ENCODE assay signal across 8 cellular contexts in the genomic region with DNA sequence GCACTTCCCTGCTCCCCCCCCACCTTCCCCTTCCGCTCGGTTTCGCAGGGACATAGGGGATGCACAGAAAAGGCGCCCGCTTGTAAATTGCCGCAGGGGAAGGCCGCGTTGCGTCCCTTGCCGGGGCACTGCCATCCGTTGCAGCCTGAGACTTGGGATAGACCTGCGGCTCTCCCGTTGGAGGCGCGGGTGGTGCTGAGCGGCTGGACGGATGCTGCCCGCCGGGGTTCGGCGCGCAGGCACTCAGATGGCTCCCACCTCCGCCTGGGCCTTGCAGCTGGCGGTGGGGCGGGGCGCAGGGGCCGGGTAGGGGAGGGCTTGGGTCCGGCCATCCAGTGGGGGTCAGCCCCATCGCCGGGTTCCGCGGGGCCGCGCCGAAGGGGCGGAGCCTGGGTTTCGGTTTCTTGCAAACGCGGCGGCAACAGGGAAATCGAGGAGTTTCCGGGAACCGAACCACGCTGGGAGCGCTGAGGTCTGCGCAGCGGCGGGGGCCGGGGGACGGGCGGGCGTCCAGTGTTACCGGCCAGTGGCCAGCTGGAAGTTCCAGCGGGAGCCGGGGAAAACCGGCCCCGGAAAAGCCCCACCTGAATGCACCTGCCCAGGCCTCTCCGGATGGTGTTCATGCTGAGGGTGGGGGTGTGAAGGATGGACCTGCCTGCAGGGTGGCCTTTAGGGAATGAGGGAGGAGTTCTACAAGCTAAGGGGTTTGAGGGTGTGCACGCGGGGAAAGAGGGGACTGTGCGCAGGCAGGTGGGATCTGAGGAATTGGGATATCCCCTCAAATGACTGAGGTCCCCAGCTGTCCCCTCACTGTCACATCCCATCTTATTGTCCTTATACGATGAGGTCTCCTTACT. TPM values are rescaled to one million over a fixed set of nuclear protein-coding genes. Genes with fewer than 3 reads are reported as not detected.
A peak's percentile ranks its signal among the peaks of the same experiment; 100 is the strongest.
DNase-seq lines count a peak whose midpoint lies in the region; ATAC-seq and TF ChIP-seq lines count a peak whose summit lies in the region.

No MANE protein-coding gene starts in this region.

- peak overlapping the region; percentile 48 for H3K9ac ChIP-seq in endodermal cell (ENCODE audit: extremely low read depth, low read length, poor library complexity, severe bottlenecking)

- H3K27me3 ChIP-seq in endodermal cell (ENCODE audit: control insufficient read depth, insufficient read depth, low read length, poor library complexity, severe bottlenecking): peaks cover 8% of the 10 kb centered on the region

- H3K4me3 Mint-ChIP-seq in activated CD8-positive, alpha-beta T cell treated with anti-CD3 and anti-CD28 coated beads for 36 hours: peak overlapping the region; percentile 90
- peak overlapping the region; percentile 78 for H3K4me3 Mint-ChIP-seq in endodermal cell
- peak overlapping the region; percentile 92 for H3K4me3 Mint-ChIP-seq in memory B cell
- peak overlapping the region; percentile 87 for H3K4me3 Mint-ChIP-seq in stimulated activated memory B cell treated with anti-CD40 and anti-IgM and Interleukin-4, amounts not matched to agents 10 μg/mL and 1 μg/mL and 100 μg/mL, for 72 hours

- H3K27ac ChIP-seq in endodermal cell (ENCODE audit: low read depth, low read length): no peak overlapping the region

- H3K27ac Mint-ChIP-seq in activated CD8-positive, alpha-beta T cell treated with anti-CD3 and anti-CD28 coated beads for 36 hours: peak overlapping the region; percentile 99
- H3K27ac Mint-ChIP-seq in endodermal cell: peak overlapping the region; percentile 88
- H3K27ac Mint-ChIP-seq in memory B cell: peak overlapping the region; percentile 96
- peak overlapping the region; percentile 81 for H3K27ac Mint-ChIP-seq in stimulated activated memory B cell treated with anti-CD40 and anti-IgM and Interleukin-4, amounts not matched to agents 10 μg/mL and 1 μg/mL and 100 μg/mL, for 72 hours

- TF ChIP-seq CTCF in activated CD8-positive, alpha-beta T cell treated with anti-CD3 and anti-CD28 coated beads for 36 hours (IDR thresholded peaks at IDR 0.05): no peak
- TF ChIP-seq CTCF in endodermal cell (conservative IDR thresholded peaks at IDR 0.05): no peak

- no peaks in the 10 kb centered on the region for H3K9me3 Mint-ChIP-seq in activated CD8-positive, alpha-beta T cell treated with anti-CD3 and anti-CD28 coated beads for 36 hours
- H3K9me3 Mint-ChIP-seq in endodermal cell (no peaks in the 10 kb centered on the region), memory B cell (no peaks in the 10 kb centered on the region)
- H3K9me3 Mint-ChIP-seq in stimulated activated memory B cell treated with anti-CD40 and anti-IgM and Interleukin-4, amounts not matched to agents 10 μg/mL and 1 μg/mL and 100 μg/mL, for 72 hours: no peaks in the 10 kb centered on the region

- H3K36me3 ChIP-seq in endodermal cell (ENCODE audit: control insufficient read depth, insufficient read depth, low read length): no peaks in the 10 kb centered on the region

- H3K4me3 ChIP-seq in endodermal cell (ENCODE audit: low read length): peak overlapping the region; percentile 88

- peak; percentile 48 for DNase-seq in activated gamma-delta T cell (lab: John Stamatoyannopoulos, UW)
- DNase-seq in activated gamma-delta T cell treated with Interleukin-2 at 50 U/mL for 16 hours: no peak
- peak; percentile 84 for DNase-seq in NCI-H2196 (lab: John Stamatoyannopoulos, UW; ENCODE audit: unreplicated experiment)
- DNase-seq in activated CD8-positive, alpha-beta T cell treated with anti-CD3 and anti-CD28 coated beads for 36 hours: peak; percentile 66
- peak; percentile 96 for DNase-seq in endodermal cell
- DNase-seq in memory B cell (ENCODE audit: low spot score in 2 of 2): peak in 1 of 2 donors; percentile 60

- peaks cover 66% of the 10 kb centered on the region for H3K4me1 Mint-ChIP-seq in activated CD8-positive, alpha-beta T cell treated with anti-CD3 and anti-CD28 coated beads for 36 hours (ENCODE audit: low read depth)
- peaks cover 18% of the 10 kb centered on the region for H3K4me1 Mint-ChIP-seq in endodermal cell
- peaks cover 55% of the 10 kb centered on the region for H3K4me1 Mint-ChIP-seq in memory B cell
- H3K4me1 Mint-ChIP-seq in stimulated activated memory B cell treated with anti-CD40 and anti-IgM and Interleukin-4, amounts not matched to agents 10 μg/mL and 1 μg/mL and 100 μg/mL, for 72 hours: peaks cover 71% of the 10 kb centered on the region

- POLR2A ChIA-PET in activated CD8-positive, alpha-beta T cell treated with anti-CD3 and anti-CD28 coated beads for 36 hours (lab: Charles Lee): interaction anchor here (0.6 to 36.6 kb wide), 20 partner anchors 12 to 250 kb away, joined by 3 to 1641 read pairs (median 4); partner anchors contain the start of genes IRF1, RAD50 and SLC22A4

- no peaks in the 10 kb centered on the region for H3K36me3 Mint-ChIP-seq in activated CD8-positive, alpha-beta T cell treated with anti-CD3 and anti-CD28 coated beads for 36 hours (ENCODE audit: low read depth)
- H3K36me3 Mint-ChIP-seq in endodermal cell (ENCODE audit: low read depth) (no peaks in the 10 kb centered on the region), memory B cell (no peaks in the 10 kb centered on the region)
- no peaks in the 10 kb centered on the region for H3K36me3 Mint-ChIP-seq in stimulated activated memory B cell treated with anti-CD40 and anti-IgM and Interleukin-4, amounts not matched to agents 10 μg/mL and 1 μg/mL and 100 μg/mL, for 72 hours

- intact Hi-C loops in activated CD8-positive, alpha-beta T cell treated with anti-CD3 and anti-CD28 coated beads for 36 hours (cut with micrococcal nuclease): loop anchor here (10.0 kb wide), 1 partner anchor 392 kb away; no protein-coding TSS in a partner anchor

- ATAC-seq in HG02678 (IDR thresholded peaks at IDR 0.05; ENCODE audit: unreplicated experiment) (peak; percentile 53), memory B cell (ENCODE audit: low read depth) (peak; percentile 0)
- peak; percentile 5 for ATAC-seq in activated CD8-positive, alpha-beta T cell treated with anti-CD3 and anti-CD28 coated beads for 36 hours
- ATAC-seq in stimulated activated memory B cell treated with anti-CD40 and anti-IgM and Interleukin-4, amounts not matched to agents 10 μg/mL and 1 μg/mL and 100 μg/mL, for 72 hours: peak; percentile 61

- H3K27me3 Mint-ChIP-seq in activated CD8-positive, alpha-beta T cell treated with anti-CD3 and anti-CD28 coated beads for 36 hours: no peaks in the 10 kb centered on the region
- H3K27me3 Mint-ChIP-seq in endodermal cell (ENCODE audit: insufficient read depth) (peaks cover 19% of the 10 kb centered on the region), memory B cell (no peaks in the 10 kb centered on the region)
- H3K27me3 Mint-ChIP-seq in stimulated activated memory B cell treated with anti-CD40 and anti-IgM and Interleukin-4, amounts not matched to agents 10 μg/mL and 1 μg/mL and 100 μg/mL, for 72 hours: no peaks in the 10 kb centered on the region

- CTCF ChIA-PET in activated CD8-positive, alpha-beta T cell treated with anti-CD3 and anti-CD28 coated beads for 36 hours (lab: Charles Lee): interaction anchor here (0.8 to 13.9 kb wide), 17 partner anchors 9 to 323 kb away, joined by 3 to 342 read pairs (median 5); partner anchors contain the start of gene RAD50

- H3K4me1 ChIP-seq in endodermal cell (ENCODE audit: control insufficient read depth, insufficient read depth, low read length): no peaks in the 10 kb centered on the region

- WGBS in endodermal cell (ENCODE audit: insufficient coverage in 1 of 2, insufficient read length in 1 of 2), 2 experiments: 2 to 7% methylated on average over 31 to 62 of the region's 62 CpGs

- H3K9me3 ChIP-seq in endodermal cell (ENCODE audit: control insufficient read depth, low read length): no peaks in the 10 kb centered on the region

RNA-seq across cellular contexts. Expression of gene IRF1, which starts 6.3 kb away (rescaled TPM):
- total RNA-seq in activated CD8-positive, alpha-beta T cell treated with anti-CD3 and anti-CD28 coated beads for 36 hours: 100 to 1,000 TPM; 121 to 128 TPM
- total RNA-seq in endodermal cell: 1 to 10 TPM; 5.6 to 7.3 TPM
- 2.2 TPM for polyA plus RNA-seq in endodermal cell (2013, experiment 1 of 2)
- polyA plus RNA-seq in endodermal cell (2013, experiment 2 of 2): 4.5 TPM

RNA-seq across cellular contexts. Expression of gene IL5, which starts 46.5 kb away (rescaled TPM):
- 1 to 10 TPM; 1.6 to 1.7 TPM for total RNA-seq in activated CD8-positive, alpha-beta T cell treated with anti-CD3 and anti-CD28 coated beads for 36 hours
- not detected for total RNA-seq in endodermal cell
- not detected for polyA plus RNA-seq in endodermal cell (2013, experiment 1 of 2)
- polyA plus RNA-seq in endodermal cell (2013, experiment 2 of 2): not detected

RNA-seq across cellular contexts. Expression of gene RAD50, which starts 59.9 kb away (rescaled TPM):
- 10 to 100 TPM; 46.4 to 48.9 TPM for total RNA-seq in activated CD8-positive, alpha-beta T cell treated with anti-CD3 and anti-CD28 coated beads for 36 hours
- 10 to 100 TPM; 49.7 to 50.7 TPM for total RNA-seq in endodermal cell
- polyA plus RNA-seq in endodermal cell (2013, experiment 1 of 2): 25.1 TPM
- polyA plus RNA-seq in endodermal cell (2013, experiment 2 of 2): 29.1 TPM

Comparison
In these comparisons a context has a peak if more than half of its experiments do, and no peak if none do; other contexts are left out.
1. ATAC-seq: peak in every context shown above with its lines; median percentile 61 in stimulated activated memory B cell treated with anti-CD40 and anti-IgM and Interleukin-4, amounts not matched to agents 10 μg/mL and 1 μg/mL and 100 μg/mL, for 72 hours; 53 in HG02678; 5 in activated CD8-positive, alpha-beta T cell treated with anti-CD3 and anti-CD28 coated beads for 36 hours; 0 in memory B cell.
2. RNA of gene IRF1, which starts 6.3 kb away (total RNA-seq): 121 to 128 TPM in activated CD8-positive, alpha-beta T cell treated with anti-CD3 and anti-CD28 coated beads for 36 hours; 5.6 to 7.3 TPM in endodermal cell; every median in the first group is over 10 times any median in the second.
3. Peak in every context shown above with its lines, with median percentiles within 50 percentile points of each other: H3K27ac Mint-ChIP-seq and H3K4me3 Mint-ChIP-seq.